ENCODE assay signal across 15 cellular contexts in the genomic region with DNA sequence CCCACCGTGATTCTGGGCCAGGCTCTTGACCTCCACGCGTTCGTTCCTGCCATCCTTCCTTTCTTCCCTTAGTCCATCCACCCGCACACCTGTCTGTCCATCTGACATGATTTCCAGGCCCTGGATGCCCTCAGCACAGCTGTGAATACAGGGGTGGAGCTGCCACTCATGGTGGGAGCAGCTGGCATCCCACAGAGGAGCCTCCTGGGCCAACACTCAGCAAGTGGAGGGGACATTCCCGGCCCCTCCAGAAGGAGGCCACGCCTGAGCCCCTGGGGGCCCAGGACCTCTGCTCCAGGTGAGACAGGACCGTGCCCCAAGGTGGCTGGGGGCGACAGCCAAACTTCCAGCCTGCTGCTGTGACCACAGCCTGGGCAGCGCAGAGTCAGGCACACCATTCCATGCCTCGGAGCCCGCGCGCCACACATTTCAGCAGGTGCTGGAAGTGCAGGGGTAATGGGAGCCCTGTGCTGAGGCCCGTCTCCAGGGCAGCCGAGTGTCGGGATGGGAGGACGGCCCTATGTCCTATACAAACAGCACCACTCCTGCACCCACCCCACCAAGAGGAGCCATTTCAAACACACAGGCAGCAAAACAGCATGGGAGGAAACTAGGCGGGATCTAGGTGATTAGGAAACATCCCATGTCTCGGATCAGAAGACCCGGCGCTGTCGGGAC.
DNase-seq lines count a peak whose midpoint lies in the region; ATAC-seq, FAIRE-seq and TF ChIP-seq lines count a peak whose summit lies in the region.
"Had no signal": no experiment of that assay in that cellular context is flagged by ENCODE, and none has a peak within 500 bp of the region (broad histone marks: within the 10 kb centered on the region; RNA-seq: fewer than 3 reads in every experiment).

No MANE protein-coding gene starts in this region.

- peak overlapping the region in 6 of 11 experiments; percentile 7 to 90 (median 87); a peak in 9 of 22 replicates for H3K27ac ChIP-seq in BLaER1 treated with 17β-estradiol and CSF1 and Interleukin-3, amounts not matched to agents 10 nM and 100 nM
- H3K27ac ChIP-seq: ovary had no signal

- peaks cover 0 to 16% (median 3%) of the 10 kb centered on the region in 11 experiments; a peak in 6 of 22 replicates for H3K36me3 ChIP-seq in BLaER1 treated with 17β-estradiol and CSF1 and Interleukin-3, amounts not matched to agents 10 nM and 100 nM
- H3K36me3 ChIP-seq: ovary had no signal

- peak overlapping the region; percentile 76 to 95 for H3K27ac Mint-ChIP-seq in effector memory CD8-positive, alpha-beta T cell
- peak overlapping the region; percentile 32 to 100 (median 95) for H3K27ac Mint-ChIP-seq in naive thymus-derived CD8-positive, alpha-beta T cell
- H3K27ac Mint-ChIP-seq in stimulated activated naive CD8-positive, alpha-beta T cell treated with anti-CD3 and anti-CD28 coated beads, Interleukin-15, amount 100 ng/mL, for 72 hours: no peak overlapping the region

- no peak for TF ChIP-seq POLR2A in GM12891 (IDR thresholded peaks at IDR 0.05; ENCODE audit: low read depth, low read length)

- peak overlapping the region in 1 of 10 experiments; percentile 58; a peak in 1 of 20 replicates for H3K4me3 ChIP-seq in BLaER1 treated with 17β-estradiol and CSF1 and Interleukin-3, amounts not matched to agents 10 nM and 100 nM
- H3K4me3 ChIP-seq: ovary had no signal

- peaks cover 56 to 58% of the 10 kb centered on the region in 2 donors for H3K4me1 Mint-ChIP-seq in effector memory CD8-positive, alpha-beta T cell (ENCODE audit: low read depth in 2 of 2)
- H3K4me1 Mint-ChIP-seq in naive thymus-derived CD8-positive, alpha-beta T cell: peaks cover 43 to 60% (median 58%) of the 10 kb centered on the region in 4 donors
- H3K4me1 Mint-ChIP-seq in stimulated activated naive CD8-positive, alpha-beta T cell treated with anti-CD3 and anti-CD28 coated beads, Interleukin-15, amount 100 ng/mL, for 72 hours: peaks cover 69% of the 10 kb centered on the region

- FAIRE-seq in GM12891 (lab: Jason Lieb, UNC): peak; percentile 48

- H3K4me2 ChIP-seq in BLaER1 treated with 17β-estradiol and CSF1 and Interleukin-3, amounts not matched to agents 10 nM and 100 nM: peak overlapping the region; percentile 91 to 99 (median 97)

- H3K9me3 ChIP-seq in BLaER1 treated with 17β-estradiol and CSF1 and Interleukin-3, amounts not matched to agents 10 nM and 100 nM (replicated peaks in 1 of 11): no peaks in the 10 kb centered on the region
- H3K9me3 ChIP-seq: ovary had no signal

- ATAC-seq in effector memory CD8-positive, alpha-beta T cell (replicated peaks): no peak
- ATAC-seq in naive thymus-derived CD8-positive, alpha-beta T cell: no peak
- ATAC-seq in stimulated activated naive CD8-positive, alpha-beta T cell treated with anti-CD3 and anti-CD28 coated beads, Interleukin-15, amount 100 ng/mL, for 72 hours: no peak
- ATAC-seq in GM18867 (IDR thresholded peaks at IDR 0.05; ENCODE audit: unreplicated experiment) (no peak), HG03139 (IDR thresholded peaks at IDR 0.05; ENCODE audit: unreplicated experiment) (no peak)
- ATAC-seq: Panc1 had no signal

- peaks cover 82 to 98% (median 96%) of the 10 kb centered on the region in 10 experiments for H3K4me1 ChIP-seq in BLaER1 treated with 17β-estradiol and CSF1 and Interleukin-3, amounts not matched to agents 10 nM and 100 nM

- peak overlapping the region in 6 of 11 experiments; percentile 12 to 80 (median 76); a peak in 9 of 22 replicates for H3K9ac ChIP-seq in BLaER1 treated with 17β-estradiol and CSF1 and Interleukin-3, amounts not matched to agents 10 nM and 100 nM

- peaks cover 2 to 98% (median 79%) of the 10 kb centered on the region in 11 experiments; a peak in 20 of 22 replicates for H4K20me1 ChIP-seq in BLaER1 treated with 17β-estradiol and CSF1 and Interleukin-3, amounts not matched to agents 10 nM and 100 nM

- H3K4me3 Mint-ChIP-seq in effector memory CD8-positive, alpha-beta T cell: peak overlapping the region in 1 of 2 donors; percentile 14
- peak overlapping the region in 8 of 10 donors; percentile 22 to 94 (median 54) for H3K4me3 Mint-ChIP-seq in naive thymus-derived CD8-positive, alpha-beta T cell
- peak overlapping the region in 1 of 2 donors; percentile 63 for H3K4me3 Mint-ChIP-seq in stimulated activated naive CD8-positive, alpha-beta T cell treated with anti-CD3 and anti-CD28 coated beads, Interleukin-15, amount 100 ng/mL, for 72 hours

- peaks cover 0 to 21% (median 0%) of the 10 kb centered on the region in 11 experiments; a peak in 3 of 22 replicates for H3K27me3 ChIP-seq in BLaER1 treated with 17β-estradiol and CSF1 and Interleukin-3, amounts not matched to agents 10 nM and 100 nM
- H3K27me3 ChIP-seq: ovary had no signal

- no peaks in the 10 kb centered on the region for H3K9me3 Mint-ChIP-seq in effector memory CD8-positive, alpha-beta T cell
- H3K9me3 Mint-ChIP-seq in naive thymus-derived CD8-positive, alpha-beta T cell: peaks cover 0 to 1% (median 0%) of the 10 kb centered on the region in 9 donors
- no peaks in the 10 kb centered on the region for H3K9me3 Mint-ChIP-seq in stimulated activated naive CD8-positive, alpha-beta T cell treated with anti-CD3 and anti-CD28 coated beads, Interleukin-15, amount 100 ng/mL, for 72 hours

- DNase-seq in GM12891 (ENCODE audit: insufficient read length, low spot score): no peak
- no peak for DNase-seq in effector memory CD8-positive, alpha-beta T cell
- no peak for DNase-seq in naive thymus-derived CD8-positive, alpha-beta T cell
- DNase-seq in stimulated activated naive CD8-positive, alpha-beta T cell treated with anti-CD3 and anti-CD28 coated beads, Interleukin-15, amount 100 ng/mL, for 72 hours: no peak
- DNase-seq in hypothalamus (lab: John Stamatoyannopoulos, UW): no peak
- DNase-seq: AML-193; HCEC 1CT; NCI-H187 treated with DMSO at 0.1 percent for 48 hours; NCI-H524 treated with DMSO at 0.1 percent for 48 hours; stimulated activated CD4-positive, alpha-beta T cell treated with anti-CD3 and anti-CD28 coated beads, Interleukin-12 subunit alpha, Interleukin-12 subunit beta, amount 100 ng/mL, for 4 hours had no signal

- POLR2A ChIA-PET in naive thymus-derived CD8-positive, alpha-beta T cell (lab: Charles Lee): no interaction called here

- H3K27me3 Mint-ChIP-seq in effector memory CD8-positive, alpha-beta T cell: no peaks in the 10 kb centered on the region
- H3K27me3 Mint-ChIP-seq in naive thymus-derived CD8-positive, alpha-beta T cell: peaks cover 0 to 2% (median 0%) of the 10 kb centered on the region in 5 donors
- H3K27me3 Mint-ChIP-seq in stimulated activated naive CD8-positive, alpha-beta T cell treated with anti-CD3 and anti-CD28 coated beads, Interleukin-15, amount 100 ng/mL, for 72 hours: peaks cover 9% of the 10 kb centered on the region

- peaks cover 30% of the 10 kb centered on the region for H3K36me3 Mint-ChIP-seq in effector memory CD8-positive, alpha-beta T cell (ENCODE audit: insufficient read depth)
- peaks cover 4 to 8% (median 6%) of the 10 kb centered on the region in 3 donors for H3K36me3 Mint-ChIP-seq in naive thymus-derived CD8-positive, alpha-beta T cell

TF ChIP-seq in GM12891, 5 proteins besides CTCF, POLR2A, EP300 and RAD21:
- no peak for TF ChIP-seq SPI1 (IDR thresholded peaks at IDR 0.05; ENCODE audit: low read depth, low read length)
- TF ChIP-seq TAF1 (IDR thresholded peaks at IDR 0.05; ENCODE audit: low read depth, low read length): no peak
- TF ChIP-seq POLR2AphosphoS5 (IDR thresholded peaks at IDR 0.05; ENCODE audit: low read depth, low read length): no peak
- no peak for TF ChIP-seq POU2F2 (IDR thresholded peaks at IDR 0.05; ENCODE audit: low read depth, low read length)
- no peak for TF ChIP-seq PAX5 (IDR thresholded peaks at IDR 0.05; ENCODE audit: insufficient read depth, low read length, severe bottlenecking)

Comparison
In these comparisons a context has a peak if more than half of its experiments do, and no peak if none do; other contexts are left out.
1. H3K27ac Mint-ChIP-seq: peak in effector memory CD8-positive, alpha-beta T cell (2 of 2) and naive thymus-derived CD8-positive, alpha-beta T cell (10 of 10); none in stimulated activated naive CD8-positive, alpha-beta T cell treated with anti-CD3 and anti-CD28 coated beads, Interleukin-15, amount 100 ng/mL, for 72 hours (0 of 2).